Comparison of ENCODE assay signal across 17 cellular contexts in the genomic region with DNA sequence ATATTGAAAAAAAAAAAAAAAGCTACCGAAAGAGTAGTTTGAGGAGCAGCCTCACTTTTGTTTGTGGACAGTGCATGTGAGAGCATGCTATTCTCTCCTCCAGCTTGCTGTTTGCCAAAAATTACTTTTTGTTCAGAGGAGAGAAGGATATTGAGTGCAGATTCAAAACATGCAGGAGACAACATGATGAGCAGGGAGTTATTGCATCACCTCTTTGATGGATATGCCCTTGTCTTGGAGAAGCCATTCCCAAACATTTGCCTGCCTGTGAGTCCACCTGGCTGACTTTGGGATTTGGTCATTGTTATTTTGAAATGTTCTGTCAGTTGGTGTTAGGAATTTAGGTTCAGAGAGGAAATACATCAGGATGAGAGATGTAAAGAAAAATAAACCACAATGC. TPM values are rescaled to one million over a fixed set of nuclear protein-coding genes. Genes with fewer than 3 reads are reported as not detected.
DNase-seq lines count a peak whose midpoint lies in the region; ATAC-seq and TF ChIP-seq lines count a peak whose summit lies in the region.
"Had no signal": no experiment of that assay in that cellular context is flagged by ENCODE, and none has a peak within 500 bp of the region (broad histone marks: within the 10 kb centered on the region; RNA-seq: fewer than 3 reads in every experiment).

No MANE protein-coding gene starts in this region.

- peaks cover 5% of the 10 kb centered on the region; the same call in 1 of the 2 replicates for H4K20me1 ChIP-seq in SU-DHL-6 (ENCODE audit: low read depth, low read length)
- H4K20me1 ChIP-seq in hepatocyte (ENCODE audit: insufficient read depth, poor library complexity, severe bottlenecking) = no peaks in the 10 kb centered on the region

- H3K27me3 ChIP-seq in ACC112 (ENCODE audit: insufficient read depth, low read length) (no peaks in the 10 kb centered on the region), SU-DHL-6 (ENCODE audit: low read length) (no peaks in the 10 kb centered on the region), hepatocyte (no peaks in the 10 kb centered on the region)
- no peaks in the 10 kb centered on the region for H3K27me3 ChIP-seq in CD8-positive, alpha-beta T cell (ENCODE audit: insufficient read depth, low read length)
- H3K27me3 ChIP-seq: stomach had no signal

- H3K9me2 ChIP-seq in SU-DHL-6 (replicated peaks; ENCODE audit: insufficient read depth, low read length) = no peaks in the 10 kb centered on the region
- H3K9me2 ChIP-seq in hepatocyte (replicated peaks; ENCODE audit: insufficient read depth) = no peaks in the 10 kb centered on the region

- POLR2A ChIA-PET in CD8-positive, alpha-beta T cell (lab: Charles Lee) = interaction anchor here (4.6 kb wide), 1 partner anchor 97 kb away, joined by 18 read pairs; a partner anchor contains a TSS

- peak overlapping the region; percentile 19; the same call in 1 of the 2 replicates for H3K27ac ChIP-seq in ACC112 (ENCODE audit: low read depth, low read length)
- H3K27ac ChIP-seq in CD8-positive, alpha-beta T cell (ENCODE audit: low read depth, low read length) = no peak overlapping the region
- peak overlapping the region; percentile 14; the same call in 1 of the 2 replicates for H3K27ac ChIP-seq in SU-DHL-6 (ENCODE audit: low read depth, low read length)
- H3K27ac ChIP-seq in hepatocyte = no peak overlapping the region
- H3K27ac ChIP-seq: esophagus muscularis mucosa, psoas muscle had no signal

- no peak for TF ChIP-seq CTCF in CD8-positive, alpha-beta T cell (IDR thresholded peaks at IDR 0.05)
- TF ChIP-seq CTCF in SU-DHL-6 (IDR thresholded peaks at IDR 0.05; ENCODE audit: insufficient read depth, low read length, poor library complexity, severe bottlenecking) (no peak), hepatocyte (IDR thresholded peaks at IDR 0.05; ENCODE audit: poor library complexity) (no peak)

- H3K4me2 ChIP-seq in SU-DHL-6 (ENCODE audit: low read depth, low read length, poor library complexity, severe bottlenecking) = peak overlapping the region; percentile 61
- peak overlapping the region; percentile 95 for H3K4me2 ChIP-seq in hepatocyte

- H3K4me1 ChIP-seq in ACC112 (ENCODE audit: control insufficient read depth, insufficient read depth, low read length, unreplicated experiment) = peaks cover 46% of the 10 kb centered on the region
- H3K4me1 ChIP-seq in CD8-positive, alpha-beta T cell (ENCODE audit: insufficient read depth, low read length) = peaks cover 32% of the 10 kb centered on the region
- H3K4me1 ChIP-seq in hepatocyte (ENCODE audit: insufficient read depth) = peaks cover 22% of the 10 kb centered on the region

- no peaks in the 10 kb centered on the region for H3K27me3 Mint-ChIP-seq in CD8-positive, alpha-beta T cell (ENCODE audit: low read depth)

- H3K4me3 ChIP-seq in ACC112 (ENCODE audit: low read depth, low read length) (peak overlapping the region; percentile 43), SU-DHL-6 (ENCODE audit: insufficient read depth, low read length, poor library complexity, severe bottlenecking) (peak overlapping the region; percentile 89), hepatocyte (no peak overlapping the region)
- H3K4me3 ChIP-seq in CD8-positive, alpha-beta T cell (ENCODE audit: low read depth, low read length) = no peak overlapping the region
- H3K4me3 ChIP-seq: esophagus muscularis mucosa, psoas muscle had no signal

- H3K36me3 Mint-ChIP-seq in CD8-positive, alpha-beta T cell = peaks cover 5% of the 10 kb centered on the region
- H3K36me3 Mint-ChIP-seq: WTC11 had no signal

- DNase-seq in CD8-positive, alpha-beta T cell = no peak
- DNase-seq in hepatocyte (ENCODE audit: low spot score) (no peak), T1000 (lab: John Stamatoyannopoulos, UW) (no peak), AG20443 (ENCODE audit: low spot score) (no peak), posterior cingulate gyrus (no peak)
- DNase-seq: caudate nucleus; NCI-H1048; NCI-H524 treated with DMSO at 0.1 percent for 48 hours; psoas muscle; SHP77; stimulated activated CD4-positive, alpha-beta T cell treated with anti-CD3 and anti-CD28 coated beads, Interleukin-4, amount 100 ng/mL, for 4 hours; stomach had no signal

- 88% methylated on average over 1 of the region's 1 CpG for WGBS in hepatocyte (ENCODE audit: low lambda C conversion rate, missing lambda C conversion rate)

- peak overlapping the region; percentile 86 for H3K9ac ChIP-seq in SU-DHL-6 (ENCODE audit: low read length)

- CTCF ChIA-PET in CD8-positive, alpha-beta T cell (lab: Charles Lee) = interaction anchor here (0.6 to 3.8 kb wide), 3 partner anchors 13 to 98 kb away, joined by 3 to 13 read pairs (median 4); a partner anchor contains a TSS

- H3K4me1 Mint-ChIP-seq in CD8-positive, alpha-beta T cell (ENCODE audit: low read depth) = peaks cover 68% of the 10 kb centered on the region

- peaks cover 29% of the 10 kb centered on the region for H3F3A ChIP-seq in SU-DHL-6 (ENCODE audit: insufficient read depth)

- H2AFZ ChIP-seq in ACC112 (ENCODE audit: low read length, unreplicated experiment) = no peak overlapping the region
- H2AFZ ChIP-seq in SU-DHL-6 (ENCODE audit: low read depth, low read length, severe bottlenecking) = no peak overlapping the region
- H2AFZ ChIP-seq in hepatocyte = no peak overlapping the region

- H3K9me3 ChIP-seq in CD8-positive, alpha-beta T cell (ENCODE audit: low read length) = no peaks in the 10 kb centered on the region
- H3K9me3 ChIP-seq in SU-DHL-6 (ENCODE audit: insufficient read depth, low read length) = no peaks in the 10 kb centered on the region
- H3K9me3 ChIP-seq in hepatocyte (ENCODE audit: low read depth) = no peaks in the 10 kb centered on the region
- H3K9me3 ChIP-seq: esophagus muscularis mucosa, psoas muscle, stomach had no signal

- H3K36me3 ChIP-seq in ACC112 (ENCODE audit: insufficient read depth, low read length) (no peaks in the 10 kb centered on the region), SU-DHL-6 (ENCODE audit: low read length) (peaks cover 5% of the 10 kb centered on the region; the same call in 1 of the 2 replicates), hepatocyte (replicated peaks; ENCODE audit: insufficient read depth, low read depth) (no peaks in the 10 kb centered on the region)
- H3K36me3 ChIP-seq in CD8-positive, alpha-beta T cell (ENCODE audit: insufficient read depth, low read length) = no peaks in the 10 kb centered on the region
- H3K36me3 ChIP-seq: esophagus muscularis mucosa, stomach had no signal

- no peak for ATAC-seq in CD8-positive, alpha-beta T cell
- ATAC-seq in HG02623 (IDR thresholded peaks at IDR 0.05; ENCODE audit: unreplicated experiment) = no peak
- ATAC-seq: WTC11 had no signal

- peak overlapping the region; percentile 35 for H3K4me3 Mint-ChIP-seq in CD8-positive, alpha-beta T cell

- H3K9me3 Mint-ChIP-seq in CD8-positive, alpha-beta T cell = no peaks in the 10 kb centered on the region
- H3K9me3 Mint-ChIP-seq: WTC11 had no signal

- H3K27ac Mint-ChIP-seq in CD8-positive, alpha-beta T cell = no peak overlapping the region
- H3K27ac Mint-ChIP-seq: WTC11 had no signal

- intact Hi-C loops in CD8-positive, alpha-beta T cell (cut with DNase I, micrococcal nuclease) = loop anchor here (5.0 kb wide), 4 partner anchors 226 to 1491 kb away; a partner anchor contains a TSS
- intact Hi-C loops in posterior cingulate gyrus (cut with DNase I) = no loop called here

- H3K79me2 ChIP-seq in ACC112 (ENCODE audit: control insufficient read depth, insufficient read depth, low read length, unreplicated experiment) = peaks cover 65% of the 10 kb centered on the region
- peaks cover 70% of the 10 kb centered on the region for H3K79me2 ChIP-seq in SU-DHL-6 (ENCODE audit: insufficient read depth, low read length)
- peaks cover 60% of the 10 kb centered on the region for H3K79me2 ChIP-seq in hepatocyte

RNA-seq across cellular contexts. Expression of a gene that starts 2.4 kb away (rescaled TPM):
- 10 to 100 TPM; 27.5 to 27.9 TPM for total RNA-seq in CD8-positive, alpha-beta T cell
- 80.9 and 92.3 TPM in 2 replicates for total RNA-seq in hepatocyte
- 95.2 and 103 TPM in 2 replicates for polyA plus RNA-seq in hepatocyte

Comparison
In these comparisons a context has a peak if more than half of its experiments do, and no peak if none do; other contexts are left out.
1. H3K27ac ChIP-seq: peak in ACC112 (single experiment) and SU-DHL-6 (single experiment); none in CD8-positive, alpha-beta T cell (single experiment) and hepatocyte (single experiment).
2. H3K4me3 ChIP-seq: peak in ACC112 (single experiment) and SU-DHL-6 (single experiment); none in CD8-positive, alpha-beta T cell (single experiment) and hepatocyte (single experiment).